Comparison of ENCODE assay signal across 8 cellular contexts in the genomic region with DNA sequence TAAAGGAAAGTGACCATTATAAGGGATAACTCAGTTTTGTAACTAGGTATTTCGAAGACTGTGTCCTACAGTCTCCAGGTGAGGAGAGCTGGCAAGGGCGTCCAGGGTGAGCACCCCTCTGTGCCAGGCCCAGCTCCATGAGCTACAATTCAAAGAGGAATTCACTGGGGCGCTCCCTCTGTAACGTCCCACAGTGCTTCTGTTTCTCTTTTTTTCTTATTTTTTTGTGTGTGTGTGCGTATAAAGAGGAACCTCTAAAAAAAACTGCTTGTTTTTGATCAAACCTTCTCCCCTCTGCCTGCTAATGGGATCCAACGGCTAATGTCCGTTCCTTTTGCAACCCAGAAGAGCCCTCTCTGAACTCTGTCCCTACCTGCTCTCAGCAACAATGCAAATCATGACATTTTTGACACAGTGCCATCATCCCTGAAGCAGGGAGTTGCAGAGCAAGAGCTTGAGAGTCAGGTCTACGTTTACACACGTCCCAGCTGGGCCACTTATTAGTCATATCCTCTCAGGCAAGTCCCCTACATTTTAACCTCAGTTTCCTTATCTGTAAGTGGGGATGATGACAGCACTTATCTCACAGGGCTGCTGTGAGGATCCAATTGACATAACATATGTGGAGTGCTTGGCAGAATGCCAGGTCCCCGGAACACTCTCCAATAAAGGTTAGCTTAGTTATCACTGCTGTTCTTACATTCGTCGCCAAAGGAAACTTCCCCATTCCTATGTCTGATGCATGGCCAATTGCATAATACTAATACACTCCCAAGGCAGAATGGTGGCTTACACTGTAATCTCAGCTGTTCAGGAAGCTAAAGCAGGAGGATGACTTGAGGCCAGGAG. TPM values are rescaled to one million over a fixed set of nuclear protein-coding genes. Genes with fewer than 3 reads are reported as not detected.
A peak's percentile ranks its signal among the peaks of the same experiment; 100 is the strongest.
DNase-seq lines count a peak whose midpoint lies in the region; ATAC-seq and TF ChIP-seq lines count a peak whose summit lies in the region.

No MANE protein-coding gene starts in this region.

- DNase-seq in activated T-cell treated with anti-CD3 and anti-CD28 coated beads for 24 hours (ENCODE audit: low read depth) (peak; percentile 11), activated T-cell treated with anti-CD3 and anti-CD28 coated beads for 4 hours (no peak), NOMO-1 treated with DMSO at 0.1 percent for 48 hours (lab: John Stamatoyannopoulos, UW; ENCODE audit: unreplicated experiment) (peak; percentile 91), ascending aorta (ENCODE audit: low spot score in 2 of 2) (peak; percentile 51 to 86), kidney tubule cell (ENCODE audit: low spot score) (peak; percentile 99), thoracic aorta (ENCODE audit: low spot score) (peak; percentile 54), SK-N-DZ (ENCODE audit: low spot score) (no peak)

- H3K36me3 ChIP-seq in ascending aorta (peaks cover 41 to 81% of the 10 kb centered on the region in 2 donors), thoracic aorta (peaks cover 48% of the 10 kb centered on the region)

- H3K27ac ChIP-seq in ascending aorta (peak overlapping the region; percentile 1 to 17), thoracic aorta (peak overlapping the region in 1 of 2 donors; percentile 27)

- H3K27me3 ChIP-seq in ascending aorta (no peaks in the 10 kb centered on the region), thoracic aorta (replicated peaks; ENCODE audit: insufficient read depth) (no peaks in the 10 kb centered on the region)

- H3K9me3 ChIP-seq in ascending aorta (no peaks in the 10 kb centered on the region), thoracic aorta (no peaks in the 10 kb centered on the region)

- no peak overlapping the region for H3K4me3 ChIP-seq in ascending aorta
- H3K4me3 ChIP-seq in thoracic aorta, result no peak overlapping the region

- intact Hi-C loops in ascending aorta (cut with DNase I), result no loop called here

- ATAC-seq in HG03432 (IDR thresholded peaks at IDR 0.05; ENCODE audit: unreplicated experiment), result peak; percentile 75
- peak; percentile 57 for ATAC-seq in thoracic aorta (ENCODE audit: insufficient number of reproducible peaks, low FRiP score, low read depth)

- no peak for TF ChIP-seq CTCF in ascending aorta (IDR thresholded peaks at IDR 0.05)
- no peak for TF ChIP-seq CTCF in thoracic aorta (IDR thresholded peaks at IDR 0.05)

- H3K4me1 ChIP-seq in ascending aorta, result peaks cover 0 to 3% of the 10 kb centered on the region in 2 donors
- H3K4me1 ChIP-seq in thoracic aorta (ENCODE audit: control insufficient read depth in 1 of 2, low read depth in 2 of 2), result peaks cover 6 to 8% of the 10 kb centered on the region in 2 donors

RNA-seq across cellular contexts. Expression of a gene that starts 16.9 kb away (rescaled TPM):
- total RNA-seq in ascending aorta (24.9 TPM), thoracic aorta (10 to 100 TPM; 31.0 to 41.8 TPM)
- polyA plus RNA-seq in SK-N-DZ (2014; cell fraction: cytosol; rRNA removed), result 21.8 and 27.2 TPM in 2 replicates
- 23.1 and 43.9 TPM in 2 replicates for polyA plus RNA-seq in SK-N-DZ (2014; cell fraction: nucleus; rRNA removed)

RNA-seq across cellular contexts. Expression of a gene that starts 54.0 kb away (rescaled TPM):
- total RNA-seq in ascending aorta, result 66.8 TPM
- 10 to 100 TPM; 12.2 to 43.1 TPM for total RNA-seq in thoracic aorta
- 98.6 and 126 TPM in 2 replicates for polyA plus RNA-seq in SK-N-DZ (2014; cell fraction: cytosol; rRNA removed)
- 87.0 and 107 TPM in 2 replicates for polyA plus RNA-seq in SK-N-DZ (2014; cell fraction: nucleus; rRNA removed)

RNA-seq across cellular contexts. Expression of a gene that starts 54.4 kb away (rescaled TPM):
- total RNA-seq in ascending aorta, result 59.3 TPM
- total RNA-seq in thoracic aorta, result 10 to 100 TPM; 11.0 to 26.8 TPM
- polyA plus RNA-seq in SK-N-DZ (2014; cell fraction: cytosol; rRNA removed), result 49.1 and 51.6 TPM in 2 replicates
- polyA plus RNA-seq in SK-N-DZ (2014; cell fraction: nucleus; rRNA removed), result 28.3 and 37.1 TPM in 2 replicates

Comparison
In these comparisons a context has a peak if more than half of its experiments do, and no peak if none do; other contexts are left out.
1. DNase-seq: peak in activated T-cell treated with anti-CD3 and anti-CD28 coated beads for 24 hours (single experiment), NOMO-1 treated with DMSO at 0.1 percent for 48 hours (single experiment), ascending aorta (2 of 2), kidney tubule cell (single experiment) and thoracic aorta (single experiment); none in activated T-cell treated with anti-CD3 and anti-CD28 coated beads for 4 hours (single experiment) and SK-N-DZ (single experiment).